Comparison of ENCODE assay signal across 1 cellular context in the genomic region with DNA sequence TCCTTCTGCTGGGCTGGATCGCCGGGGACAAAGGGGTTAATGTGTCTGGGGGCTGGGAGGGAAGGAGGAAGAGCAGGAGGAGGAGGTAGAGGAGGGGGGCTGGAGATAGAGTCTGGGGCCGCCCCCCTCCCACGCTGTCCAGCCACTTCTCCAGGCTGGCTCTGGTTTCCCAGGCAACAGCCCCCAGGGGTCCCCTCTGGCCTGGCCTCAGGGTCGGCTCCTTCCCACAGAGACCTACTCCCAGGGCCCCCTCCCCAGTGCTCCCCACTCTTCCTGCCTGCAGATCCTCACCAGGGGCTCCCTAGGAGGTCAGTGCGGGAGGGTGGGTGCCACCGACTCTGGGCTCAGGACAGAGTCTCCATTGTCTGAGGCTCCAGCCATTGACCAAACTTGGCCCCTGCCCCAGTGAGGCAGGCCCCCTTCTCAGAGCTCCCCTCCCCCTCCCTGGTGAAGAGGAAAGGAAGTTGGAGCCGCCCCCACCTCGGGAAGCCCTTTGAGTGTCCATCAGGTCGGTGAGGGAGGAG.
TF ChIP-seq lines count a peak whose summit lies in the region.

No MANE protein-coding gene starts in this region.

TF ChIP-seq in GM23338, 12 proteins besides CTCF, POLR2A, EP300 and RAD21 (continued from another document):
- TF ChIP-seq, protein P1, sequence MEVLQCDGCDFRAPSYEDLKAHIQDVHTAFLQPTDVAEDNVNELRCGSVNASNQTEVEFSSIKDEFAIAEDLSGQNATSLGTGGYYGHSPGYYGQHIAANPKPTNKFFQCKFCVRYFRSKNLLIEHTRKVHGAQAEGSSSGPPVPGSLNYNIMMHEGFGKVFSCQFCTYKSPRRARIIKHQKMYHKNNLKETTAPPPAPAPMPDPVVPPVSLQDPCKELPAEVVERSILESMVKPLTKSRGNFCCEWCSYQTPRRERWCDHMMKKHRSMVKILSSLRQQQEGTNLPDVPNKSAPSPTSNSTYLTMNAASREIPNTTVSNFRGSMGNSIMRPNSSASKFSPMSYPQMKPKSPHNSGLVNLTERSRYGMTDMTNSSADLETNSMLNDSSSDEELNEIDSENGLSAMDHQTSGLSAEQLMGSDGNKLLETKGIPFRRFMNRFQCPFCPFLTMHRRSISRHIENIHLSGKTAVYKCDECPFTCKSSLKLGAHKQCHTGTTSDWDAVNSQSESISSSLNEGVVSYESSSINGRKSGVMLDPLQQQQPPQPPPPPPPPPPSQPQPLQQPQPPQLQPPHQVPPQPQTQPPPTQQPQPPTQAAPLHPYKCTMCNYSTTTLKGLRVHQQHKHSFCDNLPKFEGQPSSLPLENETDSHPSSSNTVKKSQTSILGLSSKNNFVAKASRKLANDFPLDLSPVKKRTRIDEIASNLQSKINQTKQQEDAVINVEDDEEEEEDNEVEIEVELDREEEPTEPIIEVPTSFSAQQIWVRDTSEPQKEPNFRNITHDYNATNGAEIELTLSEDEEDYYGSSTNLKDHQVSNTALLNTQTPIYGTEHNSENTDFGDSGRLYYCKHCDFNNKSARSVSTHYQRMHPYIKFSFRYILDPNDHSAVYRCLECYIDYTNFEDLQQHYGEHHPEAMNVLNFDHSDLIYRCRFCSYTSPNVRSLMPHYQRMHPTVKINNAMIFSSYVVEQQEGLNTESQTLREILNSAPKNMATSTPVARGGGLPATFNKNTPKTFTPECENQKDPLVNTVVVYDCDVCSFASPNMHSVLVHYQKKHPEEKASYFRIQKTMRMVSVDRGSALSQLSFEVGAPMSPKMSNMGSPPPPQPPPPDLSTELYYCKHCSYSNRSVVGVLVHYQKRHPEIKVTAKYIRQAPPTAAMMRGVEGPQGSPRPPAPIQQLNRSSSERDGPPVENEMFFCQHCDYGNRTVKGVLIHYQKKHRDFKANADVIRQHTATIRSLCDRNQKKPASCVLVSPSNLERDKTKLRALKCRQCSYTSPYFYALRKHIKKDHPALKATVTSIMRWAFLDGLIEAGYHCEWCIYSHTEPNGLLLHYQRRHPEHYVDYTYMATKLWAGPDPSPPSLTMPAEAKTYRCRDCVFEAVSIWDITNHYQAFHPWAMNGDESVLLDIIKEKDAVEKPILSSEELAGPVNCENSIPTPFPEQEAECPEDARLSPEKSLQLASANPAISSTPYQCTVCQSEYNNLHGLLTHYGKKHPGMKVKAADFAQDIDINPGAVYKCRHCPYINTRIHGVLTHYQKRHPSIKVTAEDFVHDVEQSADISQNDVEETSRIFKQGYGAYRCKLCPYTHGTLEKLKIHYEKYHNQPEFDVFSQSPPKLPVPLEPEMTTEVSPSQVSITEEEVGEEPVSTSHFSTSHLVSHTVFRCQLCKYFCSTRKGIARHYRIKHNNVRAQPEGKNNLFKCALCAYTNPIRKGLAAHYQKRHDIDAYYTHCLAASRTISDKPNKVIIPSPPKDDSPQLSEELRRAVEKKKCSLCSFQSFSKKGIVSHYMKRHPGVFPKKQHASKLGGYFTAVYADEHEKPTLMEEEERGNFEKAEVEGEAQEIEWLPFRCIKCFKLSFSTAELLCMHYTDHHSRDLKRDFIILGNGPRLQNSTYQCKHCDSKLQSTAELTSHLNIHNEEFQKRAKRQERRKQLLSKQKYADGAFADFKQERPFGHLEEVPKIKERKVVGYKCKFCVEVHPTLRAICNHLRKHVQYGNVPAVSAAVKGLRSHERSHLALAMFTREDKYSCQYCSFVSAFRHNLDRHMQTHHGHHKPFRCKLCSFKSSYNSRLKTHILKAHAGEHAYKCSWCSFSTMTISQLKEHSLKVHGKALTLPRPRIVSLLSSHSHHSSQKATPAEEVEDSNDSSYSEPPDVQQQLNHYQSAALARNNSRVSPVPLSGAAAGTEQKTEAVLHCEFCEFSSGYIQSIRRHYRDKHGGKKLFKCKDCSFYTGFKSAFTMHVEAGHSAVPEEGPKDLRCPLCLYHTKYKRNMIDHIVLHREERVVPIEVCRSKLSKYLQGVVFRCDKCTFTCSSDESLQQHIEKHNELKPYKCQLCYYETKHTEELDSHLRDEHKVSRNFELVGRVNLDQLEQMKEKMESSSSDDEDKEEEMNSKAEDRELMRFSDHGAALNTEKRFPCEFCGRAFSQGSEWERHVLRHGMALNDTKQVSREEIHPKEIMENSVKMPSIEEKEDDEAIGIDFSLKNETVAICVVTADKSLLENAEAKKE (CRISPR knock-in tag; IDR thresholded peaks at IDR 0.05), result no peak
- TF ChIP-seq CREB1 (CRISPR knock-in tag; IDR thresholded peaks at IDR 0.05; ENCODE audit: low read depth), result no peak
